10 cellular contexts compared by ENCODE assay signal in genomic region chr10:10831085-10831484, GRCh38.
A peak's percentile ranks its signal among the peaks of the same experiment; 100 is the strongest.
DNase-seq lines count a peak whose midpoint lies in the region; ATAC-seq and TF ChIP-seq lines count a peak whose summit lies in the region.
"Had no signal": no experiment of that assay in that cellular context is flagged by ENCODE, and none has a peak within 500 bp of the region (broad histone marks: within the 10 kb centered on the region; RNA-seq: fewer than 3 reads in every experiment).

No MANE protein-coding gene starts in this region.

- no peak for TF ChIP-seq EP300 in gastroesophageal sphincter (IDR thresholded peaks at IDR 0.05)

- H3K9me3 ChIP-seq in gastroesophageal sphincter, result no peaks in the 10 kb centered on the region

- no peak overlapping the region for H3K4me3 ChIP-seq in gastroesophageal sphincter

- DNase-seq in Daoy (ENCODE audit: low read depth), result peak; percentile 36
- DNase-seq in renal cortical epithelial cell (ENCODE audit: low read depth), result peak; percentile 86
- DNase-seq in cerebellar nuclear complex (lab: John Stamatoyannopoulos, UW), result no peak
- DNase-seq: CD4-positive, alpha-beta T cell had no signal

- WGBS in adipose tissue, 3 donors, result 53 to 71% (median 61%) methylated on average over 8 of the region's 8 CpGs
- 37 to 44% methylated on average over 4 to 5 of the region's 8 CpGs for WGBS in gastroesophageal sphincter (ENCODE audit: low coverage in 1 of 2), 2 donors

- TF ChIP-seq POLR2A in gastroesophageal sphincter (IDR thresholded peaks at IDR 0.05), result no peak

- H3K36me3 ChIP-seq in gastroesophageal sphincter, result no peaks in the 10 kb centered on the region

- peak overlapping the region; percentile 1 for H3K27ac ChIP-seq in adipose tissue (ENCODE audit: low read depth, low read length)
- H3K27ac ChIP-seq in gastroesophageal sphincter, result peak overlapping the region; percentile 0 to 84 (median 73)
- H3K27ac ChIP-seq: KMS-11 had no signal

- no peaks in the 10 kb centered on the region for H3K27me3 ChIP-seq in gastroesophageal sphincter

- no peak for TF ChIP-seq CTCF in gastroesophageal sphincter (IDR thresholded peaks at IDR 0.05)

- H3K4me1 ChIP-seq in gastroesophageal sphincter, result peaks cover 5 to 50% (median 15%) of the 10 kb centered on the region in 3 donors

- ATAC-seq in gastroesophageal sphincter (peak; percentile 87), HG03354 (IDR thresholded peaks at IDR 0.05; ENCODE audit: poor library complexity, severe bottlenecking, unreplicated experiment) (no peak), GM21526 (IDR thresholded peaks at IDR 0.05; ENCODE audit: low FRiP score, unreplicated experiment) (no peak), HG03175 (IDR thresholded peaks at IDR 0.05; ENCODE audit: unreplicated experiment) (no peak)

Comparison
In these comparisons a context has a peak if more than half of its experiments do, and no peak if none do; other contexts are left out.
1. DNase-seq: peak in Daoy (single experiment) and renal cortical epithelial cell (single experiment); none in cerebellar nuclear complex (0 of 2).